Comparison of ENCODE assay signal across 2 cellular contexts in the genomic region with DNA sequence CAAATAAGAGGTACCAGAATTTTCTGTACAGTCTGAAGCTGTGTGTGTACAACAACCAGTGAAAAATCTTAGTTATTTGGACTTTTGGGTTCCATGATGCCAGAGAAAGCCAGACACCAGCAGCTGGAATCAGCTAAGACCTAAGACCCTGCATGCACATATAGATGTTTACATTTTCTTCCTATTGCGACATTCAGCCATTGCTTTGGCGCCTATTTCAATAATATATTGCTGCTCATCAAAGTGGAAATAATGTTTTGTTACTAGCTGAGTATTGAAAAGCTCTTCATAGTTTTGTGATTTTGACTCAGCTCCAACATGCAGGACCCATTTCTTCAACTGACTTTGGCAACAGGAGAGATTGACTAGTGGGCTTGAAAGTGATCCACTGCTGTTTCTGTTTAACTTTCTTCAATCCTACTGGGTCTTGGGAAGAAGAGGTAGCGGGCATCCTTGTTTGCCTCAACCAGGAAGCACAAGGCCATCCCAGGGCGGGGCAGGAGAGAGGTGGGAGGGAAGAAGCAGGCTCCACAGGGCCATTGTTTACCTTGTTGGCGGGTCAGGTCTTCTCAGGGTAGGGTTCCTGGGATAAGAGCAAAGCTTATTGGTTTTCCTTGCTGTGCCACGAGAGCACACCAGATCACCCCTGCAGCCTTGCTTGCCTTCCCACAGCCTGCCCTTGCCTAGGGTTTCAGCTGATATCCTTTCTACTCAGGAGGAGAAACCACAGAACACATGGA.
TF ChIP-seq lines count a peak whose summit lies in the region.

No MANE protein-coding gene starts in this region.

TF ChIP-seq in Ishikawa, 13 proteins besides CTCF, POLR2A, EP300 and RAD21:
- peak; percentile 71 for TF ChIP-seq CEBPB (IDR thresholded peaks at IDR 0.05)
- no peak for TF ChIP-seq ZBTB7A (IDR thresholded peaks at IDR 0.05; ENCODE audit: low read depth)

TF ChIP-seq in H1, 55 proteins besides CTCF, POLR2A, EP300 and RAD21:
- no peak for TF ChIP-seq POLR2AphosphoS5 (IDR thresholded peaks at IDR 0.05; ENCODE audit: low read depth, low read length)
- no peak for TF ChIP-seq CHD2 (IDR thresholded peaks at IDR 0.05; ENCODE audit: low read length)
- TF ChIP-seq SRF (IDR thresholded peaks at IDR 0.05; ENCODE audit: low read depth, low read length): no peak
- peak; percentile 41; the same call in 1 of the 2 replicates for TF ChIP-seq CEBPB (IDR thresholded peaks at IDR 0.05; ENCODE audit: low read depth, low read length)
